Comparison of ENCODE assay signal across 8 cellular contexts in the genomic region with DNA sequence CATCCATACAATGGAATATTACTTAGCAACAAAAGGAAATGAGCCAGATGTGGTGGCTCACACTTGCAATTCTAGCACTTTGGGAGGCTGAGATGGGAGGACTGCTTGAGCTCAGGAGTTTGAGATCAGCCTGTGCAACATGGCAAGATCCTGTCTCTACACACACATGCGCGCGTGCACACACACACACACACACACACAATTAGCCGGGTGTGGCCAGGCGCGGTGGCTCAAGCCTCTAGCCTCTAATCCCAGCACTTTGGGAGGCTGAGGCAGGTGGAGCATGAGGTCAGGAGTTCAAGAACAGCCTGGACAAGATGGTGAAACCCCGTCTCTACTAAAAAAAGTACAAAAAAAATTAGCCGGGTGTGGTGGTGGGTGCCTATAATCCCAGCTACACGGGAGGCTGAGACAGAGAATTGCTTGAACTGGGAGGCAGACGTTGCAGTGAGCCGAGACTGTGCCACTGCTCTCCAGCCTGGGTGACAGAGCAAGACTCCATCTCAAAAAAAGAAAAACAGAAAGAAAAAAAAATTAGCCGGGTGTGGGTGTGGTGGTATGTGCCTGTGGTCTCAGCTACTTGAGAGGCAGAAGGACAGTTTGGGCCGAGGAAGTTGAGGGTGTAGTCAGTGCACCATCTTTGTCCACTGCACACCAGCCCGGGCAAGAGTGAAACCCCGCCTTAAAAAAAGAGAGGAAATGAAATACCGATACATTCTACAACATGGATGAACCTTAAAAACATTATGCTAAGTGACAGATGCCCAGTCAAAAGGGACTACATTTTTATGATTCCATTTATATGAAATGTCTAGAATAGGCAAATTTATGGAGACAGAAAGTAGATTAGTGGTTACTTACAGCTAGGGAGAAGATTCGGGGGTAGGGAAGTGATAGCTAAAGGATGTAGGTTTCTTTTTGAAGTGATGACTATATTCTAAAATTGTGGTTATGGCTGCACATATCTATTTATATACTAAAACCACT. TPM values are rescaled to one million over a fixed set of nuclear protein-coding genes. Genes with fewer than 3 reads are reported as not detected.
DNase-seq lines count a peak whose midpoint lies in the region; ATAC-seq and TF ChIP-seq lines count a peak whose summit lies in the region.

No MANE protein-coding gene starts in this region.

- TF ChIP-seq CTCF in hepatocyte (IDR thresholded peaks at IDR 0.05; ENCODE audit: poor library complexity), result no peak

- no peaks in the 10 kb centered on the region for H3K79me2 ChIP-seq in hepatocyte

- H3K27me3 ChIP-seq in mucosa of rectum (ENCODE audit: control insufficient read depth in 2 of 2, insufficient read depth in 2 of 2, low read length in 2 of 2) (no peaks in the 10 kb centered on the region), hepatocyte (no peaks in the 10 kb centered on the region)

- no peak overlapping the region for H2AFZ ChIP-seq in hepatocyte

- H3K4me3 ChIP-seq in mucosa of rectum (ENCODE audit: low read length in 2 of 2) (peak overlapping the region; percentile 36 to 56), hepatocyte (no peak overlapping the region)

- peak; percentile 61 for ATAC-seq in GM18867 (IDR thresholded peaks at IDR 0.05; ENCODE audit: unreplicated experiment)
- ATAC-seq in HG02623 (IDR thresholded peaks at IDR 0.05; ENCODE audit: unreplicated experiment), result peak; percentile 37

- H3K9me2 ChIP-seq in hepatocyte (replicated peaks; ENCODE audit: insufficient read depth), result no peaks in the 10 kb centered on the region

- no peak overlapping the region for H3K27ac ChIP-seq in mucosa of rectum (ENCODE audit: low read depth in 2 of 2, low read length in 2 of 2)
- H3K27ac ChIP-seq in hepatocyte, result no peak overlapping the region

- peaks cover 9 to 18% of the 10 kb centered on the region in 2 donors for H3K36me3 ChIP-seq in mucosa of rectum (ENCODE audit: control insufficient read depth in 2 of 2, insufficient read depth in 2 of 2, low read length in 2 of 2)
- H3K36me3 ChIP-seq in hepatocyte (replicated peaks; ENCODE audit: insufficient read depth, low read depth), result no peaks in the 10 kb centered on the region

- no peak overlapping the region for H3K4me2 ChIP-seq in hepatocyte

- H3K9me3 ChIP-seq in mucosa of rectum (ENCODE audit: control insufficient read depth in 2 of 2, low read length in 2 of 2) (no peaks in the 10 kb centered on the region), hepatocyte (ENCODE audit: low read depth) (no peaks in the 10 kb centered on the region)

- DNase-seq in MV-4-11 (lab: John Stamatoyannopoulos, UW), result peak; percentile 94
- DNase-seq in NCI-H128 (lab: John Stamatoyannopoulos, UW; ENCODE audit: unreplicated experiment), result no peak
- DNase-seq in hepatocyte (ENCODE audit: low spot score), result no peak
- no peak for DNase-seq in NCI-H1694 (lab: John Stamatoyannopoulos, UW)
- no peak for DNase-seq in NCI-H187 (lab: John Stamatoyannopoulos, UW)

- no peak overlapping the region for H3K9ac ChIP-seq in mucosa of rectum (ENCODE audit: low read depth in 1 of 2, low read length in 2 of 2)

- H3K4me1 ChIP-seq in mucosa of rectum (ENCODE audit: control insufficient read depth in 2 of 2, insufficient read depth in 2 of 2, low read length in 2 of 2), result no peaks in the 10 kb centered on the region
- H3K4me1 ChIP-seq in hepatocyte (ENCODE audit: insufficient read depth), result no peaks in the 10 kb centered on the region

- H4K20me1 ChIP-seq in hepatocyte (ENCODE audit: insufficient read depth, poor library complexity, severe bottlenecking), result no peaks in the 10 kb centered on the region

- 98% methylated on average over 17 of the region's 17 CpGs for WGBS in hepatocyte (ENCODE audit: low lambda C conversion rate, missing lambda C conversion rate)

RNA-seq across cellular contexts. Expression of a gene that starts 52.5 kb away (rescaled TPM):
- 7.5 and 9.2 TPM in 2 replicates for total RNA-seq in hepatocyte
- polyA plus RNA-seq in hepatocyte, result 2.5 and 3.5 TPM in 2 replicates
